ENCODE assay signal across 2 cellular contexts in the genomic region with DNA sequence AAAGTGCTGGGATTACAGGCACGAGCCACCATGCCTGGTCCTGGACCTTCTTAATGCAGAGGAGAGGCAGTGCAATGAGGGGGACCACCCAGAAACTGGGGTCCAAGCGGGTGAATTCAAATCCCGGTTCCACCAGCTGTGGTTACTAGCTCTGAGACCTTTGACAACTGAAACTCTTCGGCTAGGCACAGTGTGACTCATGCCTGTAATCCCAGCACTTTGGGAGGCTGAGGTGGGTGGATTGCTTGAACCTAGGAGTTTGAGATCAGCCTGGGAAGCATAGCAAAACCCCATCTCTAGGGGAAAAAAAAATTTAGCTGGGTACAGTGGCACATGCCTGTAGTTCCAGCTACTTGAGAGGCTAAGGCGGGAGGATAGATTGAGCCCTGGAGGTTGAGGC.
TF ChIP-seq lines count a peak whose summit lies in the region.

No MANE protein-coding gene starts in this region.

TF ChIP-seq in HCT116, 20 proteins besides CTCF, POLR2A, EP300 and RAD21:
- TF ChIP-seq EZH2phosphoT487 (IDR thresholded peaks at IDR 0.05; ENCODE audit: borderline replicate concordance) (no peak), SP1 (IDR thresholded peaks at IDR 0.05; ENCODE audit: low read depth) (no peak), SIN3A (IDR thresholded peaks at IDR 0.05; ENCODE audit: low read depth) (no peak), JUND (IDR thresholded peaks at IDR 0.05) (no peak)
- TF ChIP-seq, protein P1, sequence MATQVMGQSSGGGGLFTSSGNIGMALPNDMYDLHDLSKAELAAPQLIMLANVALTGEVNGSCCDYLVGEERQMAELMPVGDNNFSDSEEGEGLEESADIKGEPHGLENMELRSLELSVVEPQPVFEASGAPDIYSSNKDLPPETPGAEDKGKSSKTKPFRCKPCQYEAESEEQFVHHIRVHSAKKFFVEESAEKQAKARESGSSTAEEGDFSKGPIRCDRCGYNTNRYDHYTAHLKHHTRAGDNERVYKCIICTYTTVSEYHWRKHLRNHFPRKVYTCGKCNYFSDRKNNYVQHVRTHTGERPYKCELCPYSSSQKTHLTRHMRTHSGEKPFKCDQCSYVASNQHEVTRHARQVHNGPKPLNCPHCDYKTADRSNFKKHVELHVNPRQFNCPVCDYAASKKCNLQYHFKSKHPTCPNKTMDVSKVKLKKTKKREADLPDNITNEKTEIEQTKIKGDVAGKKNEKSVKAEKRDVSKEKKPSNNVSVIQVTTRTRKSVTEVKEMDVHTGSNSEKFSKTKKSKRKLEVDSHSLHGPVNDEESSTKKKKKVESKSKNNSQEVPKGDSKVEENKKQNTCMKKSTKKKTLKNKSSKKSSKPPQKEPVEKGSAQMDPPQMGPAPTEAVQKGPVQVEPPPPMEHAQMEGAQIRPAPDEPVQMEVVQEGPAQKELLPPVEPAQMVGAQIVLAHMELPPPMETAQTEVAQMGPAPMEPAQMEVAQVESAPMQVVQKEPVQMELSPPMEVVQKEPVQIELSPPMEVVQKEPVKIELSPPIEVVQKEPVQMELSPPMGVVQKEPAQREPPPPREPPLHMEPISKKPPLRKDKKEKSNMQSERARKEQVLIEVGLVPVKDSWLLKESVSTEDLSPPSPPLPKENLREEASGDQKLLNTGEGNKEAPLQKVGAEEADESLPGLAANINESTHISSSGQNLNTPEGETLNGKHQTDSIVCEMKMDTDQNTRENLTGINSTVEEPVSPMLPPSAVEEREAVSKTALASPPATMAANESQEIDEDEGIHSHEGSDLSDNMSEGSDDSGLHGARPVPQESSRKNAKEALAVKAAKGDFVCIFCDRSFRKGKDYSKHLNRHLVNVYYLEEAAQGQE (IDR thresholded peaks at IDR 0.05; ENCODE audit: low read depth), result no peak
- TF ChIP-seq, protein P2, sequence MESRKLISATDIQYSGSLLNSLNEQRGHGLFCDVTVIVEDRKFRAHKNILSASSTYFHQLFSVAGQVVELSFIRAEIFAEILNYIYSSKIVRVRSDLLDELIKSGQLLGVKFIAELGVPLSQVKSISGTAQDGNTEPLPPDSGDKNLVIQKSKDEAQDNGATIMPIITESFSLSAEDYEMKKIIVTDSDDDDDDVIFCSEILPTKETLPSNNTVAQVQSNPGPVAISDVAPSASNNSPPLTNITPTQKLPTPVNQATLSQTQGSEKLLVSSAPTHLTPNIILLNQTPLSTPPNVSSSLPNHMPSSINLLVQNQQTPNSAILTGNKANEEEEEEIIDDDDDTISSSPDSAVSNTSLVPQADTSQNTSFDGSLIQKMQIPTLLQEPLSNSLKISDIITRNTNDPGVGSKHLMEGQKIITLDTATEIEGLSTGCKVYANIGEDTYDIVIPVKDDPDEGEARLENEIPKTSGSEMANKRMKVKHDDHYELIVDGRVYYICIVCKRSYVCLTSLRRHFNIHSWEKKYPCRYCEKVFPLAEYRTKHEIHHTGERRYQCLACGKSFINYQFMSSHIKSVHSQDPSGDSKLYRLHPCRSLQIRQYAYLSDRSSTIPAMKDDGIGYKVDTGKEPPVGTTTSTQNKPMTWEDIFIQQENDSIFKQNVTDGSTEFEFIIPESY (IDR thresholded peaks at IDR 0.05; ENCODE audit: extremely low read depth, insufficient replicate concordance, low read length), result no peak

TF ChIP-seq in K562, 482 proteins besides CTCF, POLR2A, EP300 and RAD21:
- TF ChIP-seq KLF6 (CRISPR knock-in tag; IDR thresholded peaks at IDR 0.05; ENCODE audit: borderline replicate concordance) (no peak), MEIS2 (IDR thresholded peaks at IDR 0.05; ENCODE audit: partially characterized antibody) (no peak), PHF8 (IDR thresholded peaks at IDR 0.05; ENCODE audit: borderline replicate concordance, low read length) (no peak), ZNF445 (CRISPR knock-in tag; IDR thresholded peaks at IDR 0.05; ENCODE audit: low read depth) (no peak), SPI1 (IDR thresholded peaks at IDR 0.05; ENCODE audit: borderline replicate concordance, low read depth, low read length) (no peak), KHSRP (IDR thresholded peaks at IDR 0.05) (no peak), RB1 (IDR thresholded peaks at IDR 0.05; ENCODE audit: low read depth) (no peak), TEAD1 (CRISPR knock-in tag; IDR thresholded peaks at IDR 0.05) (no peak)
- TF ChIP-seq, protein P2 (CRISPR knock-in tag; IDR thresholded peaks at IDR 0.05), result no peak
- TF ChIP-seq, protein P3, sequence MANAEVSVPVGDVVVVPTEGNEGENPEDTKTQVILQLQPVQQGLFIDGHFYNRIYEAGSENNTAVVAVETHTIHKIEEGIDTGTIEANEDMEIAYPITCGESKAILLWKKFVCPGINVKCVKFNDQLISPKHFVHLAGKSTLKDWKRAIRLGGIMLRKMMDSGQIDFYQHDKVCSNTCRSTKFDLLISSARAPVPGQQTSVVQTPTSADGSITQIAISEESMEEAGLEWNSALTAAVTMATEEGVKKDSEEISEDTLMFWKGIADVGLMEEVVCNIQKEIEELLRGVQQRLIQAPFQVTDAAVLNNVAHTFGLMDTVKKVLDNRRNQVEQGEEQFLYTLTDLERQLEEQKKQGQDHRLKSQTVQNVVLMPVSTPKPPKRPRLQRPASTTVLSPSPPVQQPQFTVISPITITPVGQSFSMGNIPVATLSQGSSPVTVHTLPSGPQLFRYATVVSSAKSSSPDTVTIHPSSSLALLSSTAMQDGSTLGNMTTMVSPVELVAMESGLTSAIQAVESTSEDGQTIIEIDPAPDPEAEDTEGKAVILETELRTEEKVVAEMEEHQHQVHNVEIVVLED (CRISPR knock-in tag; IDR thresholded peaks at IDR 0.05), result no peak
- TF ChIP-seq, protein P4, sequence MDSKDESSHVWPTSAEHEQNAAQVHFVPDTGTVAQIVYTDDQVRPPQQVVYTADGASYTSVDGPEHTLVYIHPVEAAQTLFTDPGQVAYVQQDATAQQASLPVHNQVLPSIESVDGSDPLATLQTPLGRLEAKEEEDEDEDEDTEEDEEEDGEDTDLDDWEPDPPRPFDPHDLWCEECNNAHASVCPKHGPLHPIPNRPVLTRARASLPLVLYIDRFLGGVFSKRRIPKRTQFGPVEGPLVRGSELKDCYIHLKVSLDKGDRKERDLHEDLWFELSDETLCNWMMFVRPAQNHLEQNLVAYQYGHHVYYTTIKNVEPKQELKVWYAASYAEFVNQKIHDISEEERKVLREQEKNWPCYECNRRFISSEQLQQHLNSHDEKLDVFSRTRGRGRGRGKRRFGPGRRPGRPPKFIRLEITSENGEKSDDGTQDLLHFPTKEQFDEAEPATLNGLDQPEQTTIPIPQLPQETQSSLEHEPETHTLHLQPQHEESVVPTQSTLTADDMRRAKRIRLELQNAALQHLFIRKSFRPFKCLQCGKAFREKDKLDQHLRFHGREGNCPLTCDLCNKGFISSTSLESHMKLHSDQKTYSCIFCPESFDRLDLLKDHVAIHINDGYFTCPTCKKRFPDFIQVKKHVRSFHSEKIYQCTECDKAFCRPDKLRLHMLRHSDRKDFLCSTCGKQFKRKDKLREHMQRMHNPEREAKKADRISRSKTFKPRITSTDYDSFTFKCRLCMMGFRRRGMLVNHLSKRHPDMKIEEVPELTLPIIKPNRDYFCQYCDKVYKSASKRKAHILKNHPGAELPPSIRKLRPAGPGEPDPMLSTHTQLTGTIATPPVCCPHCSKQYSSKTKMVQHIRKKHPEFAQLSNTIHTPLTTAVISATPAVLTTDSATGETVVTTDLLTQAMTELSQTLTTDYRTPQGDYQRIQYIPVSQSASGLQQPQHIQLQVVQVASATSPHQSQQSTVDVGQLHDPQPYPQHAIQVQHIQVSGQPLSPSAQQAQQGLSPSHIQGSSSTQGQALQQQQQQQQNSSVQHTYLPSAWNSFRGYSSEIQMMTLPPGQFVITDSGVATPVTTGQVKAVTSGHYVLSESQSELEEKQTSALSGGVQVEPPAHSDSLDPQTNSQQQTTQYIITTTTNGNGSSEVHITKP (IDR thresholded peaks at IDR 0.05; ENCODE audit: partially characterized antibody), result no peak
